Comparison of ENCODE assay signal across 16 cellular contexts in the genomic region with DNA sequence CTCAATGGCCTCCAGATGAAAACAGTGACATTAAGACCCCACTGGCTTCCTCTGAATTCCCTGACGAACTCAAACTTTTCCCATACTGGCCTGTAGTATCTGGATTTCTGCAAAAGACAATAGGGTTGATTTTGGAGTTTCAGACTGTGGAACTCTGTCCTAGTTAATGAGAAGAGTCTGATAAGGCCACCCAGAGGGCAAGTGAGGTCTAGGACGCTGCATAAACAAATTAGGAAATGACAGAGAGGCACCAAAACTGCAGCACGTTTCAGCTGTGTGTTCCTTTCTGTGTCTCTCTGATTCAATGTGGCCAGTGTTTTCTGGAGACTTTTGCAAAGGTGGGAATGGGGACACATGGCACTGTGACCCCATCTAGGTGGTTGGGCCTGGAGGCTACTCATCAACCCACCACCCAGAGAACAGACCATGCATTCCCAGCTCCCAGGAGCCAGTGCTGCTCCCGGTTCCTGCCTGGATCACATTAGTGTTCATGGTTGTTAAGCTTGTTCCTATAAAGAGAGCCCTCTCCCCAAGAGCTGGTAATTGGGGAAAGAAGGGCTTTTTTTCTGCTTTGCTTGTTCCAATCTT.
DNase-seq lines count a peak whose midpoint lies in the region; ATAC-seq, FAIRE-seq and TF ChIP-seq lines count a peak whose summit lies in the region.
"Had no signal": no experiment of that assay in that cellular context is flagged by ENCODE, and none has a peak within 500 bp of the region (broad histone marks: within the 10 kb centered on the region; RNA-seq: fewer than 3 reads in every experiment).

No MANE protein-coding gene starts in this region.

- H4K20me1 ChIP-seq in BLaER1 treated with 17β-estradiol and CSF1 and Interleukin-3, amounts not matched to agents 10 nM and 100 nM: peaks cover 0 to 98% (median 0%) of the 10 kb centered on the region in 11 experiments; a peak in 6 of 22 replicates
- H4K20me1 ChIP-seq in GM23338 (replicated peaks; ENCODE audit: insufficient read depth): no peaks in the 10 kb centered on the region
- no peaks in the 10 kb centered on the region for H4K20me1 ChIP-seq in HepG2 (ENCODE audit: insufficient read depth, low read length)

- ATAC-seq in GM23338 (no peak), HepG2 (peak; percentile 27; the same call in 2 of the 3 replicates), upper lobe of right lung (peak; percentile 22), HG02610 (IDR thresholded peaks at IDR 0.05; ENCODE audit: unreplicated experiment) (no peak)

- POLR2A ChIA-PET in HepG2 (lab: Yijun Ruan, JAX): no interaction called here

- peaks cover 0 to 92% (median 21%) of the 10 kb centered on the region in 11 experiments; a peak in 13 of 22 replicates for H3K36me3 ChIP-seq in BLaER1 treated with 17β-estradiol and CSF1 and Interleukin-3, amounts not matched to agents 10 nM and 100 nM
- H3K36me3 ChIP-seq in GM23338 (ENCODE audit: insufficient read depth): no peaks in the 10 kb centered on the region
- H3K36me3 ChIP-seq in HepG2 (replicated peaks in 1 of 2; ENCODE audit: control insufficient read depth in 1 of 2, insufficient read depth in 2 of 2, low read length in 2 of 2): no peaks in the 10 kb centered on the region
- no peaks in the 10 kb centered on the region for H3K36me3 ChIP-seq in upper lobe of right lung
- H3K36me3 ChIP-seq: BE2C had no signal

- no peak overlapping the region for H3K4me3 Mint-ChIP-seq in GM23338
- H3K4me3 Mint-ChIP-seq: CD4-positive, alpha-beta memory T cell; H9 had no signal

- H3K27ac ChIP-seq in BLaER1 treated with 17β-estradiol and CSF1 and Interleukin-3, amounts not matched to agents 10 nM and 100 nM: peak overlapping the region in 4 of 11 experiments; percentile 8 to 30 (median 22); a peak in 5 of 22 replicates
- H3K27ac ChIP-seq in GM23338 (ENCODE audit: low read depth) (no peak overlapping the region), HepG2 (ENCODE audit: extremely low read length, insufficient read depth, low read length) (no peak overlapping the region), upper lobe of right lung (no peak overlapping the region)
- H3K27ac ChIP-seq: C4-2B had no signal

- peak overlapping the region in 9 of 11 experiments; percentile 2 to 31 (median 16); a peak in 8 of 22 replicates for H3K4me2 ChIP-seq in BLaER1 treated with 17β-estradiol and CSF1 and Interleukin-3, amounts not matched to agents 10 nM and 100 nM
- H3K4me2 ChIP-seq in GM23338 (no peak overlapping the region), HepG2 (ENCODE audit: low read depth, low read length) (no peak overlapping the region)

- intact Hi-C loops in HepG2 (cut with micrococcal nuclease; ENCODE audit: unreplicated experiment) (no loop called here), upper lobe of right lung (cut with DNase I) (no loop called here)

- 4% methylated on average over 4 of the region's 4 CpGs for WGBS in HepG2 (ENCODE audit: low lambda C conversion rate)

- H3K4me3 ChIP-seq in BLaER1 treated with 17β-estradiol and CSF1 and Interleukin-3, amounts not matched to agents 10 nM and 100 nM: no peak overlapping the region
- H3K4me3 ChIP-seq in GM23338 (no peak overlapping the region), HepG2 (replicated peaks in 1 of 3; ENCODE audit: insufficient read depth in 1 of 3, low read depth in 2 of 3, low read length in 3 of 3) (no peak overlapping the region), upper lobe of right lung (no peak overlapping the region)

- CTCF ChIA-PET in HepG2 (lab: Yijun Ruan, JAX; ENCODE audit: low intra/inter-chr PET ratio, low total read pairs): no interaction called here

- no peak for TF ChIP-seq RAD21 in HepG2 (CRISPR knock-in tag; IDR thresholded peaks at IDR 0.05)

- H3K4me1 ChIP-seq in BLaER1 treated with 17β-estradiol and CSF1 and Interleukin-3, amounts not matched to agents 10 nM and 100 nM: peaks cover 0 to 52% (median 30%) of the 10 kb centered on the region in 10 experiments; a peak in 17 of 20 replicates
- H3K4me1 ChIP-seq in GM23338 (ENCODE audit: insufficient read depth) (no peaks in the 10 kb centered on the region), HepG2 (ENCODE audit: insufficient read depth, low read length) (no peaks in the 10 kb centered on the region), upper lobe of right lung (no peaks in the 10 kb centered on the region)
- H3K4me1 ChIP-seq: BE2C had no signal

- no peak overlapping the region for H3K9ac ChIP-seq in BLaER1 treated with 17β-estradiol and CSF1 and Interleukin-3, amounts not matched to agents 10 nM and 100 nM
- H3K9ac ChIP-seq in HepG2 (ENCODE audit: insufficient read depth, low read depth, low read length): no peak overlapping the region

- peaks cover 0 to 45% (median 19%) of the 10 kb centered on the region in 11 experiments; a peak in 18 of 22 replicates for H3K9me3 ChIP-seq in BLaER1 treated with 17β-estradiol and CSF1 and Interleukin-3, amounts not matched to agents 10 nM and 100 nM (replicated peaks in 1 of 11)
- H3K9me3 ChIP-seq in HepG2 (ENCODE audit: low read length) (peaks cover 7% of the 10 kb centered on the region; the same call in 1 of the 2 replicates), upper lobe of right lung (no peaks in the 10 kb centered on the region)
- H3K9me3 ChIP-seq: BE2C had no signal

- no peak for TF ChIP-seq POLR2A in HepG2 (IDR thresholded peaks at IDR 0.05; ENCODE audit: insufficient read depth in 1 of 2, low read depth in 2 of 2, low read length in 2 of 2)

- H3K9me3 Mint-ChIP-seq in GM23338: peaks cover 6% of the 10 kb centered on the region; the same call in 2 of the 3 replicates

- H3F3A ChIP-seq in GM23338 (replicated peaks; ENCODE audit: low read depth): no peaks in the 10 kb centered on the region

- peaks cover 10% of the 10 kb centered on the region for H3K4me1 Mint-ChIP-seq in GM23338
- H3K4me1 Mint-ChIP-seq: CD4-positive, alpha-beta memory T cell had no signal

- H3K36me3 Mint-ChIP-seq in GM23338 (ENCODE audit: low read depth): no peaks in the 10 kb centered on the region
- H3K36me3 Mint-ChIP-seq: CD4-positive, alpha-beta memory T cell had no signal

- no peak for FAIRE-seq in HepG2 (lab: Jason Lieb, UNC)
- FAIRE-seq: A204.1, H1 had no signal

- TF ChIP-seq EP300 in HepG2 (IDR thresholded peaks at IDR 0.05; ENCODE audit: low read depth in 2 of 2, low read length in 2 of 2) (no peak), HepG2 (CRISPR knock-in tag; IDR thresholded peaks at IDR 0.05; ENCODE audit: borderline replicate concordance) (no peak)

- H3K27me3 Mint-ChIP-seq in GM23338 (ENCODE audit: insufficient read depth, low read depth, poor library complexity): peaks cover 3% of the 10 kb centered on the region

- BruUV-seq in HepG2 (replicated peaks; lab: Mats Ljungman, UMichigan): no TSS peak

- no peaks in the 10 kb centered on the region for H3K9me2 ChIP-seq in GM23338 (ENCODE audit: insufficient read depth)

- H3K27ac Mint-ChIP-seq in GM23338: no peak overlapping the region
- H3K27ac Mint-ChIP-seq: CD4-positive, alpha-beta memory T cell; H9 had no signal

- DNase-seq in GM23338 (ENCODE audit: low spot score): no peak
- no peak for DNase-seq in HepG2 (ENCODE audit: low spot score)
- DNase-seq in upper lobe of right lung: no peak
- DNase-seq in effector CD8-positive, alpha-beta T cell (lab: John Stamatoyannopoulos, UW): no peak
- DNase-seq: ACHN; BE2C; CD4-positive, alpha-beta memory T cell; DMS153; DMS79; GDM1 had no signal

- in situ Hi-C loops in HepG2 (cut with HindIII; ENCODE audit: extremely low pct_ligation_motif_present, low pct_unique_long_range_greater_than_20kb): no loop called here

- TF ChIP-seq CTCF in GM23338 (conservative IDR thresholded peaks at IDR 0.05; ENCODE audit: low read depth in 2 of 2): no peak
- no peak for TF ChIP-seq CTCF in HepG2 (CRISPR knock-in tag; IDR thresholded peaks at IDR 0.05)
- no peak for TF ChIP-seq CTCF in upper lobe of right lung (IDR thresholded peaks at IDR 0.05)

- no peaks in the 10 kb centered on the region for H3K27me3 ChIP-seq in BLaER1 treated with 17β-estradiol and CSF1 and Interleukin-3, amounts not matched to agents 10 nM and 100 nM
- 0 out of 2 replicates have a peak, but pooled peaks cover 5% of the 10 kb centered on the region for H3K27me3 ChIP-seq in GM23338 (ENCODE audit: insufficient read depth)
- no peaks in the 10 kb centered on the region for H3K27me3 ChIP-seq in HepG2 (ENCODE audit: control insufficient read depth in 1 of 2, insufficient read depth in 2 of 2, low read length in 2 of 2)
- H3K27me3 ChIP-seq in upper lobe of right lung: peaks cover 4% of the 10 kb centered on the region
- H3K27me3 ChIP-seq: BE2C had no signal

- H2AFZ ChIP-seq in GM23338 (peak overlapping the region; percentile 45; the same call in 1 of the 2 replicates), HepG2 (ENCODE audit: low read length) (no peak overlapping the region)

- H3K79me2 ChIP-seq in GM23338 (replicated peaks; ENCODE audit: insufficient read depth) (no peaks in the 10 kb centered on the region), HepG2 (ENCODE audit: insufficient read depth, low read length) (no peaks in the 10 kb centered on the region)

TF ChIP-seq in GM23338, 12 proteins besides CTCF, POLR2A, EP300 and RAD21 (continues in another document):
- TF ChIP-seq JUNB (IDR thresholded peaks at IDR 0.05; ENCODE audit: unreplicated experiment) (no peak), NANOG (IDR thresholded peaks at IDR 0.05; ENCODE audit: borderline replicate concordance) (no peak), EZH2phosphoT487 (IDR thresholded peaks at IDR 0.05; ENCODE audit: unreplicated experiment) (no peak)
- TF ChIP-seq, protein P1, sequence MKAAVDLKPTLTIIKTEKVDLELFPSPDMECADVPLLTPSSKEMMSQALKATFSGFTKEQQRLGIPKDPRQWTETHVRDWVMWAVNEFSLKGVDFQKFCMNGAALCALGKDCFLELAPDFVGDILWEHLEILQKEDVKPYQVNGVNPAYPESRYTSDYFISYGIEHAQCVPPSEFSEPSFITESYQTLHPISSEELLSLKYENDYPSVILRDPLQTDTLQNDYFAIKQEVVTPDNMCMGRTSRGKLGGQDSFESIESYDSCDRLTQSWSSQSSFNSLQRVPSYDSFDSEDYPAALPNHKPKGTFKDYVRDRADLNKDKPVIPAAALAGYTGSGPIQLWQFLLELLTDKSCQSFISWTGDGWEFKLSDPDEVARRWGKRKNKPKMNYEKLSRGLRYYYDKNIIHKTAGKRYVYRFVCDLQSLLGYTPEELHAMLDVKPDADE (IDR thresholded peaks at IDR 0.05): no peak

TF ChIP-seq in HepG2, 621 proteins besides CTCF, POLR2A, EP300 and RAD21 (continues in another document):
- TF ChIP-seq NFATC3 (CRISPR knock-in tag; IDR thresholded peaks at IDR 0.05) (no peak), ZKSCAN1 (IDR thresholded peaks at IDR 0.05; ENCODE audit: low read length) (no peak)

Comparison
In these comparisons a context has a peak if more than half of its experiments do, and no peak if none do; other contexts are left out.
1. H3K4me2 ChIP-seq: peak in BLaER1 treated with 17β-estradiol and CSF1 and Interleukin-3, amounts not matched to agents 10 nM and 100 nM (9 of 11); none in GM23338 (single experiment) and HepG2 (single experiment).
2. ATAC-seq: peak in HepG2 (single experiment) and upper lobe of right lung (single experiment); none in GM23338 (single experiment) and HG02610 (single experiment).